Comparison of ENCODE assay signal across 17 cellular contexts in the genomic region with DNA sequence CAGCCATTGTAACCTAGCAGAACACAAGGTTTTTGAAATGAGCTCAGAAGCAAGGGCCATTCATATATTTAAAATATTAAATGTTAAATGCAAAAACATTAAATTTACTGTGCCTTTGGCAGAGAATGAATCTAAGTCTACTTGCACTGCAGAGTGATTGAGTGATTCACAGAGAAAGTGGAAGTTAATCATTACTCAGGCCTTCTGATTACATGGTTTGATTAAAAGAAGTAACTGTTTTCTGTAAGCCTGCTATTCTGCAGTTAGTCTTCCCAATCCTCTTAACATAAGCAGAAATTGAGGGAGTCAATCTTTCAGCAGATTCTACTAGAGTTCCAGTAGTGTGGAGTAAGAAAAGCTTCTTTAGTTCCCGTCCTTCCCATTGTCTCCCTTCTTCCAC. TPM values are rescaled to one million over a fixed set of nuclear protein-coding genes. Genes with fewer than 3 reads are reported as not detected.
A peak's percentile ranks its signal among the peaks of the same experiment; 100 is the strongest.
DNase-seq lines count a peak whose midpoint lies in the region; TF ChIP-seq lines count a peak whose summit lies in the region.
"Had no signal": no experiment of that assay in that cellular context is flagged by ENCODE, and none has a peak within 500 bp of the region (broad histone marks: within the 10 kb centered on the region; RNA-seq: fewer than 3 reads in every experiment).

No MANE protein-coding gene starts in this region.

- no peaks in the 10 kb centered on the region for H3K9me3 ChIP-seq in SK-N-MC (ENCODE audit: low read depth, low read length)
- no peaks in the 10 kb centered on the region for H3K9me3 ChIP-seq in smooth muscle cell (replicated peaks; ENCODE audit: low read depth)
- H3K9me3 ChIP-seq: thyroid gland had no signal

- no peak overlapping the region for H2AFZ ChIP-seq in smooth muscle cell (ENCODE audit: low read depth)

- peaks cover 12% of the 10 kb centered on the region for H3K27me3 Mint-ChIP-seq in glutamatergic neuron (ENCODE audit: unreplicated experiment)
- peaks cover 52 to 61% (median 59%) of the 10 kb centered on the region in 3 donors for H3K27me3 Mint-ChIP-seq in CD14-positive monocyte (ENCODE audit: low read depth in 3 of 3)

- intact Hi-C loops in CD14-positive monocyte (cut with micrococcal nuclease) = no loop called here

- peaks cover 27% of the 10 kb centered on the region for H3K4me1 ChIP-seq in smooth muscle cell (ENCODE audit: low read depth)

- peaks cover 3% of the 10 kb centered on the region for H3F3A ChIP-seq in smooth muscle cell (ENCODE audit: low read depth)

- TF ChIP-seq CTCF in glutamatergic neuron (IDR thresholded peaks at IDR 0.05; ENCODE audit: partially characterized antibody, unreplicated experiment) (no peak), smooth muscle cell (IDR thresholded peaks at IDR 0.05; ENCODE audit: borderline replicate concordance, insufficient read depth, poor library complexity, severe bottlenecking) (no peak), CD14-positive monocyte (IDR thresholded peaks at IDR 0.05) (no peak)

- 85% methylated on average over 1 of the region's 1 CpG for WGBS in smooth muscle cell (ENCODE audit: low lambda C conversion rate)

- H3K4me2 ChIP-seq in smooth muscle cell = no peak overlapping the region

- peak overlapping the region; percentile 94 for H3K4me3 Mint-ChIP-seq in glutamatergic neuron (ENCODE audit: unreplicated experiment)
- H3K4me3 Mint-ChIP-seq in CD14-positive monocyte = no peak overlapping the region
- H3K4me3 Mint-ChIP-seq: activated naive CD4-positive, alpha-beta T cell treated with anti-CD3 and anti-CD28 coated beads, Interleukin-2, amount 50 U/mL, for 24 hours had no signal

- H4K20me1 ChIP-seq in smooth muscle cell (ENCODE audit: low read depth) = no peaks in the 10 kb centered on the region

- H3K36me3 ChIP-seq in SK-N-MC (ENCODE audit: insufficient read depth, low read length) = no peaks in the 10 kb centered on the region
- H3K36me3 ChIP-seq in smooth muscle cell (ENCODE audit: low read depth) = no peaks in the 10 kb centered on the region
- H3K36me3 ChIP-seq: thyroid gland had no signal

- H3K4me1 Mint-ChIP-seq in glutamatergic neuron (ENCODE audit: low read depth, unreplicated experiment) (peaks cover 33% of the 10 kb centered on the region), CD14-positive monocyte (peaks cover 37% of the 10 kb centered on the region)

- H3K27ac Mint-ChIP-seq in glutamatergic neuron (ENCODE audit: unreplicated experiment) (peak overlapping the region; percentile 94), CD14-positive monocyte (no peak overlapping the region)
- H3K27ac Mint-ChIP-seq: activated naive CD4-positive, alpha-beta T cell treated with anti-CD3 and anti-CD28 coated beads, Interleukin-2, amount 50 U/mL, for 24 hours had no signal

- H3K36me3 Mint-ChIP-seq in glutamatergic neuron (ENCODE audit: unreplicated experiment) = no peaks in the 10 kb centered on the region
- H3K36me3 Mint-ChIP-seq in CD14-positive monocyte = peaks cover 3 to 9% of the 10 kb centered on the region in 2 donors
- H3K36me3 Mint-ChIP-seq: activated naive CD4-positive, alpha-beta T cell treated with anti-CD3 and anti-CD28 coated beads, Interleukin-2, amount 50 U/mL, for 24 hours had no signal

- peak overlapping the region; percentile 93 for H3K4me3 ChIP-seq in SK-N-MC
- peak overlapping the region; percentile 66 for H3K4me3 ChIP-seq in smooth muscle cell
- H3K4me3 ChIP-seq: skin epidermis had no signal

- H3K27ac ChIP-seq in SK-N-MC (no peak overlapping the region), smooth muscle cell (ENCODE audit: low read depth) (no peak overlapping the region)
- H3K27ac ChIP-seq: thyroid gland had no signal

- peaks cover 44% of the 10 kb centered on the region for H3K27me3 ChIP-seq in smooth muscle cell (ENCODE audit: low read depth)
- H3K27me3 ChIP-seq: thyroid gland had no signal

- H3K9ac ChIP-seq in SK-N-MC (ENCODE audit: insufficient read length) (no peak overlapping the region), smooth muscle cell (ENCODE audit: low read depth) (no peak overlapping the region)

- H3K9me3 Mint-ChIP-seq in glutamatergic neuron (ENCODE audit: unreplicated experiment) (peaks cover 28% of the 10 kb centered on the region), CD14-positive monocyte (peaks cover 0 to 20% (median 10%) of the 10 kb centered on the region in 7 donors)
- H3K9me3 Mint-ChIP-seq: activated naive CD4-positive, alpha-beta T cell treated with anti-CD3 and anti-CD28 coated beads, Interleukin-2, amount 50 U/mL, for 24 hours had no signal

- H3K79me2 ChIP-seq in smooth muscle cell (ENCODE audit: low read depth) = no peaks in the 10 kb centered on the region

- DNase-seq in NCI-H2081 treated with DMSO at 0.1 percent for 48 hours (lab: John Stamatoyannopoulos, UW) (peak; percentile 3), NCI-H2081 (lab: John Stamatoyannopoulos, UW) (no peak), SK-N-MC (ENCODE audit: low read depth, low spot score) (no peak), glutamatergic neuron (no peak), smooth muscle cell (lab: John Stamatoyannopoulos, UW; ENCODE audit: unreplicated experiment) (no peak), CD14-positive monocyte (ENCODE audit: low spot score) (no peak), NCI-H1417 (lab: John Stamatoyannopoulos, UW) (no peak), midbrain (lab: John Stamatoyannopoulos, UW) (no peak)
- DNase-seq: DMS 273 treated with DMSO at 0.1 percent for 48 hours, islet precursor cell, NCI-H226, T-helper 9 cell, thyroid gland had no signal

RNA-seq across cellular contexts. Expression of gene NLGN1, which starts 1.5 kb away (rescaled TPM):
- total RNA-seq in glutamatergic neuron (ENCODE audit: unreplicated experiment) (50.2 TPM), smooth muscle cell (0.04 and 0.13 TPM in 2 replicates)
- polyA plus RNA-seq in smooth muscle cell (0.97 TPM in 1 of 2 replicates, not detected in the other), CD14-positive monocyte (not detected)
- total RNA-seq: activated CD8-positive, alpha-beta memory T cell treated with anti-CD3 and anti-CD28 coated beads for 36 hours; chondrocyte had no signal

Comparison
In these comparisons a context has a peak if more than half of its experiments do, and no peak if none do; other contexts are left out.
1. RNA of gene NLGN1, which starts 1.5 kb away (total RNA-seq): 50.2 TPM in glutamatergic neuron (single experiment); 0.04 to 0.13 TPM in smooth muscle cell; every median in the first group is over 10 times any median in the second.